ENCODE assay signal across 1 cellular context in the genomic region with DNA sequence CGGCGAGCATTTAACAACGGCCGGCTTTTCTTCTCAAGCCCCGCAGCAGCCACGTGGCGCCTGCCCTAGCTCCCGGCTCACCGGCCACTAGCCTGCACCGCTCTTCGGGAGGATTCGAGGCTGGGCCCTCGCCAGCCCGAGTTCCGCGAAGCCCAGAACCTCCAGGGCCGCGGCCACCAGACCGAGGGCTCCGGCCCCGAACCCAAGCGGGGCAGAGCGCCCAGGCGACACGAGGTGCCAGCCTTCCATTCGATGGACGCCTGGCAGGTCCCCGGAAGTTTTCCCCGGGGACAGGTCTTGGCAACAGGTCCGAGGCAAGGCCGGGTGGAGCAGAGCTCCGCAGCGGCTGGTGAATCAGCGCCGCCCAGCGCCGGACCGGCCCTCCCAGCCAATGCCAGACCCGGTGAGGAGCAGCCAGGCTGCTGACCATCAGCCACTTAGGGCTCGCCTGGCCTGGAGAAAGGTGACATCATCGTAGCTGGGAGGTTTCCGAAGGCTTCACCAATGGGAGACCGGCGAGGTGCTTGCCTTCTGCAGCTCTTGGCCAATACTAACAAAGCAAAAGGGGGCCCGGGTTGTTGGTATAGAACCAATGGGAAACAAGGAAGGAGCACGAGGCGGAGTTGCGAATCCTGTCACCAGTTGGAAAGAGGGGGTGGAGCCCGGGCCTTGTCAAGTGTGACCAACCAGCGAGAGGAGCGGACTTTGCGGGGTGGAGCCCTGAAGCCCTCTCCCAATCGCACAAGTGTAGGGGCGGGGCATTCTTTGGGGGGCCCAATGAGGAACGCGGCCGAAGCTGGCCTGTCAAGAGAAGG.
A peak's percentile ranks its signal among the peaks of the same experiment; 100 is the strongest.
TF ChIP-seq lines count a peak whose summit lies in the region.

No MANE protein-coding gene starts in this region.

TF ChIP-seq in HEK293, 187 proteins besides CTCF, POLR2A, EP300 and RAD21 (continued from another document):
- TF ChIP-seq ZNF23 (tag by site-specific recombination; IDR thresholded peaks at IDR 0.05; ENCODE audit: borderline replicate concordance) (no peak), ZNF324 (tag by site-specific recombination; IDR thresholded peaks at IDR 0.05) (no peak), EGR2 (tag by site-specific recombination; IDR thresholded peaks at IDR 0.05; ENCODE audit: low read depth) (no peak), ZNF544 (tag by site-specific recombination; IDR thresholded peaks at IDR 0.05) (no peak), KLF1 (tag by site-specific recombination; IDR thresholded peaks at IDR 0.05) (no peak), ZNF555 (tag by site-specific recombination; conservative IDR thresholded peaks at IDR 0.05) (no peak), PRDM10 (tag by site-specific recombination; IDR thresholded peaks at IDR 0.05) (no peak)
- TF ChIP-seq, protein P1, sequence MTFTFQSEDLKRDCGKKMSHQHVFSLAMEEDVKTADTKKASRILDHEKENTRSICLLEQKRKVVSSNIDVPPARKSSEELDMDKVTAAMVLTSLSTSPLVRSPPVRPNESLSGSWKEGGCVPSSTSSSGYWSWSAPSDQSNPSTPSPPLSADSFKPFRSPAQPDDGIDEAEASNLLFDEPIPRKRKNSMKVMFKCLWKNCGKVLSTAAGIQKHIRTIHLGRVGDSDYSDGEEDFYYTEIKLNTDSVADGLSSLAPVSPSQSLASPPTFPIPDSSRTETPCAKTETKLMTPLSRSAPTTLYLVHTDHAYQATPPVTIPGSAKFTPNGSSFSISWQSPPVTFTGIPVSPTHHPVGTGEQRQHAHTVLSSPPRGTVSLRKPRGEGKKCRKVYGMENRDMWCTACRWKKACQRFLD (tag by site-specific recombination; IDR thresholded peaks at IDR 0.05) = no peak
- TF ChIP-seq, protein P2, sequence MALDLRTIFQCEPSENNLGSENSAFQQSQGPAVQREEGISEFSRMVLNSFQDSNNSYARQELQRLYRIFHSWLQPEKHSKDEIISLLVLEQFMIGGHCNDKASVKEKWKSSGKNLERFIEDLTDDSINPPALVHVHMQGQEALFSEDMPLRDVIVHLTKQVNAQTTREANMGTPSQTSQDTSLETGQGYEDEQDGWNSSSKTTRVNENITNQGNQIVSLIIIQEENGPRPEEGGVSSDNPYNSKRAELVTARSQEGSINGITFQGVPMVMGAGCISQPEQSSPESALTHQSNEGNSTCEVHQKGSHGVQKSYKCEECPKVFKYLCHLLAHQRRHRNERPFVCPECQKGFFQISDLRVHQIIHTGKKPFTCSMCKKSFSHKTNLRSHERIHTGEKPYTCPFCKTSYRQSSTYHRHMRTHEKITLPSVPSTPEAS (tag by site-specific recombination; IDR thresholded peaks at IDR 0.05) = 0 out of 2 replicates have a peak, but pooled peaks have one; percentile 43
